Comparison of ENCODE assay signal across 8 cellular contexts in the genomic region with DNA sequence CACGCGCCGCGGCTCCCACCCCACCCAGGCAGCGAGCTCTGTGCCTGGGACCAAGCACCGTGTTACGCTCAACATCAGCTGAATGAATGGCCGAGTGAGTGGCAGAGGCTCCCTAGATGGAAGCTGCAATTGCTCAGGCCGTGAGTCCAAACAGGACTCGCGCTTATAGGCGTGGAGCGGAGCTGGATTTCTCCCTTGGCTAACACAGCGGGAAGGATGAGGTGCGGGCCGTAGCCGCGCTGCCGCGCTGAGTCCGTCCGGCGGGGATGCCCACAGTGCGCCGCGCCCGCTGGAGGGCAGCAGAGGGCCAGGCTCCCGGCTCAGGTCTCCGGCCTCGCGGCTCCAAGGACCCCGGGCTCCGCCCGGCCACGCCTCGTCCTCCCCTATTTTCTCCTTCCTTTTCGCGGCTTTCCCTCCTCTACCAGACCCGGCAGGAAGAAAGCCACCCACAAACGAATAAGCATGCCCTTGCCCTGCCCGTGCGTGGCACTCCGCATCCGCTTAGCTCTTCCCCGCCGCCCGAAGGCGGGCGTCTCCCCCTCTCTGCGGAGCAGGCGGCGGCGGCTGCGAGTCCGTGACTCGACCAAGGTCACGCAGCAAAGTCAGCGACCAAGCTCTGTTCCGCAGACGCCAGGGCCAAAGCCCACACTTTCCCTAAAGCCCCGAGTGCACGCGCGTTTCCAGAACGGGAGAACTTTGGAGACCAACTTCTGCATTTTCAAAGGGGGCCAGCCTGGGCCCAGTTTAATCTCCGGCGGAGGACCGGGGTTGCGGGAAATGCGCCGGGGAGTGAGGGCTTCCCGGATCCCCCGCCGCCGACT. TPM values are rescaled to one million over a fixed set of nuclear protein-coding genes. Genes with fewer than 3 reads are reported as not detected.
DNase-seq lines count a peak whose midpoint lies in the region; ATAC-seq, FAIRE-seq and TF ChIP-seq lines count a peak whose summit lies in the region.

No MANE protein-coding gene starts in this region.

- H4K20me1 ChIP-seq in Karpas-422 (ENCODE audit: insufficient read depth, low read depth, low read length): no peaks in the 10 kb centered on the region

- no peak overlapping the region for H2AFZ ChIP-seq in Karpas-422 (ENCODE audit: low read length)

- no peaks in the 10 kb centered on the region for H3K27me3 ChIP-seq in Karpas-422 (ENCODE audit: low read length)
- no peaks in the 10 kb centered on the region for H3K27me3 ChIP-seq in ovary
- H3K27me3 ChIP-seq in tibial artery: peaks cover 0 to 7% of the 10 kb centered on the region in 2 donors

- H3K9me3 Mint-ChIP-seq in activated naive CD4-positive, alpha-beta T cell treated with anti-CD3 and anti-CD28 coated beads, Interleukin-2, amount 50 U/mL, for 24 hours: no peaks in the 10 kb centered on the region

- no peak overlapping the region for H3K9ac ChIP-seq in Karpas-422 (ENCODE audit: low read length)

- H3K4me3 Mint-ChIP-seq in activated naive CD4-positive, alpha-beta T cell treated with anti-CD3 and anti-CD28 coated beads, Interleukin-2, amount 50 U/mL, for 24 hours: peak overlapping the region; percentile 73

- no peaks in the 10 kb centered on the region for H3K9me2 ChIP-seq in Karpas-422 (replicated peaks; ENCODE audit: insufficient read depth, low read length)

- no peaks in the 10 kb centered on the region for H3K9me3 ChIP-seq in Karpas-422 (ENCODE audit: low read length)
- H3K9me3 ChIP-seq in ovary: no peaks in the 10 kb centered on the region
- no peaks in the 10 kb centered on the region for H3K9me3 ChIP-seq in tibial artery

- H3K27ac Mint-ChIP-seq in activated naive CD4-positive, alpha-beta T cell treated with anti-CD3 and anti-CD28 coated beads, Interleukin-2, amount 50 U/mL, for 24 hours: no peak overlapping the region

- in situ Hi-C loops in SK-MEL-5 (cut with HindIII; ENCODE audit: low pct_unique_long_range_greater_than_20kb, low sequenced_read_pairs): no loop called here

- no peaks in the 10 kb centered on the region for H3K4me1 Mint-ChIP-seq in activated naive CD4-positive, alpha-beta T cell treated with anti-CD3 and anti-CD28 coated beads, Interleukin-2, amount 50 U/mL, for 24 hours

- H3K4me1 ChIP-seq in Karpas-422 (ENCODE audit: low read length) (no peaks in the 10 kb centered on the region), ovary (ENCODE audit: insufficient read depth) (peaks cover 8% of the 10 kb centered on the region), tibial artery (peaks cover 0 to 18% (median 14%) of the 10 kb centered on the region in 4 donors)

- WGBS in ovary, 3 donors: 0 to 1% (median 1%) methylated on average over 66 to 75 of the region's 75 CpGs

- H3K4me3 ChIP-seq in Karpas-422 (ENCODE audit: low read length) (no peak overlapping the region), ovary (peak overlapping the region; percentile 69), tibial artery (peak overlapping the region; percentile 67 to 76)

- FAIRE-seq in D721Med (lab: Jason Lieb, UNC): no peak

- H3K79me2 ChIP-seq in Karpas-422 (ENCODE audit: low read length): no peaks in the 10 kb centered on the region

- H3K4me2 ChIP-seq in Karpas-422 (ENCODE audit: low read depth, low read length, poor library complexity, severe bottlenecking): no peak overlapping the region

- H3K36me3 ChIP-seq in Karpas-422 (ENCODE audit: insufficient read depth, low read length) (no peaks in the 10 kb centered on the region), ovary (no peaks in the 10 kb centered on the region), tibial artery (no peaks in the 10 kb centered on the region)

- ATAC-seq in GM21576 (IDR thresholded peaks at IDR 0.05; ENCODE audit: unreplicated experiment): peak; percentile 79

- H3K27ac ChIP-seq in Karpas-422 (ENCODE audit: low read length) (no peak overlapping the region), ovary (peak overlapping the region in 1 of 2 donors; percentile 78), tibial artery (peak overlapping the region; percentile 72 to 76)

- TF ChIP-seq POLR2A in ovary (IDR thresholded peaks at IDR 0.05): no peak

- DNase-seq in D721Med (ENCODE audit: insufficient read length, low spot score) (peak; percentile 96), Karpas-422 (peak; percentile 48), SK-MEL-5 (ENCODE audit: low read depth, low spot score) (peak; percentile 83), cardiac septum (ENCODE audit: low spot score) (peak; percentile 91), ovary (peak; percentile 86 to 95 (median 87)), tibial artery (peak; percentile 82 to 93)

- intact Hi-C loops in cardiac septum (cut with DNase I): loop anchor here (2.0 kb wide), 2 partner anchors 57 to 383 kb away; partner anchors contain the start of gene FAHD2A
- intact Hi-C loops in ovary (cut with DNase I): loop anchor here in 3 of 4 donors (5.0 kb wide), 2 partner anchors 47 to 382 kb away; no protein-coding TSS in a partner anchor
- intact Hi-C loops in tibial artery (cut with DNase I; ENCODE audit: low total_unique reads): loop anchor here (5.0 kb wide), 1 partner anchor 57 kb away; the partner anchor contains the start of gene FAHD2A

- TF ChIP-seq CTCF in D721Med (IDR thresholded peaks at IDR 0.05; ENCODE audit: insufficient read depth, missing control alignments) (peak; percentile 65), ovary (IDR thresholded peaks at IDR 0.05) (peak; percentile 82 to 96 (median 84)), tibial artery (IDR thresholded peaks at IDR 0.05) (peak; percentile 86 to 97)

- TF ChIP-seq EP300 in ovary (IDR thresholded peaks at IDR 0.05): no peak

- peaks cover 28% of the 10 kb centered on the region for H3K27me3 Mint-ChIP-seq in activated naive CD4-positive, alpha-beta T cell treated with anti-CD3 and anti-CD28 coated beads, Interleukin-2, amount 50 U/mL, for 24 hours

- H3K36me3 Mint-ChIP-seq in activated naive CD4-positive, alpha-beta T cell treated with anti-CD3 and anti-CD28 coated beads, Interleukin-2, amount 50 U/mL, for 24 hours: no peaks in the 10 kb centered on the region

RNA-seq across cellular contexts. Expression of gene KCNIP3, which starts 48.5 kb away (rescaled TPM):
- total RNA-seq in Karpas-422 (2014; rRNA removed; shearing (Covaris generic); ENCODE audit: low replicate concordance): 0.18 TPM in 1 of 2 replicates, not detected in the other
- total RNA-seq in SK-MEL-5 (2014; rRNA removed; shearing (Covaris generic)): 18.1 and 21.0 TPM in 2 replicates
- polyA plus RNA-seq in SK-MEL-5 (2015; cell fraction: cytosol; rRNA removed): 17.1 and 20.0 TPM in 2 replicates
- 27.3 and 66.5 TPM in 2 replicates for polyA plus RNA-seq in SK-MEL-5 (2015; cell fraction: nucleus; rRNA removed)
- total RNA-seq in cardiac septum: 6.5 TPM
- total RNA-seq in ovary: 10 to 100 TPM in 5 of 7 donors, 1 to 10 TPM in 2; 7.4 to 26.0 (median 16.5) TPM
- polyA plus RNA-seq in ovary: 1 to 10 TPM; 2.2 to 9.7 TPM

RNA-seq across cellular contexts. Expression of gene FAHD2A, which starts 56.9 kb away (rescaled TPM):
- total RNA-seq in Karpas-422 (2014; rRNA removed; shearing (Covaris generic); ENCODE audit: low replicate concordance): 22.5 and 34.2 TPM in 2 replicates
- total RNA-seq in SK-MEL-5 (2014; rRNA removed; shearing (Covaris generic)): 47.8 and 51.7 TPM in 2 replicates
- polyA plus RNA-seq in SK-MEL-5 (2015; cell fraction: cytosol; rRNA removed): 46.6 and 58.1 TPM in 2 replicates
- polyA plus RNA-seq in SK-MEL-5 (2015; cell fraction: nucleus; rRNA removed): 110 and 170 TPM in 2 replicates
- total RNA-seq in cardiac septum (28.8 TPM), ovary (10 to 100 TPM; 15.3 to 33.6 (median 29.2) TPM)
- 10 to 100 TPM; 25.0 to 30.2 TPM for polyA plus RNA-seq in ovary
